Comparison of ENCODE assay signal across 1 cellular context in the genomic region with DNA sequence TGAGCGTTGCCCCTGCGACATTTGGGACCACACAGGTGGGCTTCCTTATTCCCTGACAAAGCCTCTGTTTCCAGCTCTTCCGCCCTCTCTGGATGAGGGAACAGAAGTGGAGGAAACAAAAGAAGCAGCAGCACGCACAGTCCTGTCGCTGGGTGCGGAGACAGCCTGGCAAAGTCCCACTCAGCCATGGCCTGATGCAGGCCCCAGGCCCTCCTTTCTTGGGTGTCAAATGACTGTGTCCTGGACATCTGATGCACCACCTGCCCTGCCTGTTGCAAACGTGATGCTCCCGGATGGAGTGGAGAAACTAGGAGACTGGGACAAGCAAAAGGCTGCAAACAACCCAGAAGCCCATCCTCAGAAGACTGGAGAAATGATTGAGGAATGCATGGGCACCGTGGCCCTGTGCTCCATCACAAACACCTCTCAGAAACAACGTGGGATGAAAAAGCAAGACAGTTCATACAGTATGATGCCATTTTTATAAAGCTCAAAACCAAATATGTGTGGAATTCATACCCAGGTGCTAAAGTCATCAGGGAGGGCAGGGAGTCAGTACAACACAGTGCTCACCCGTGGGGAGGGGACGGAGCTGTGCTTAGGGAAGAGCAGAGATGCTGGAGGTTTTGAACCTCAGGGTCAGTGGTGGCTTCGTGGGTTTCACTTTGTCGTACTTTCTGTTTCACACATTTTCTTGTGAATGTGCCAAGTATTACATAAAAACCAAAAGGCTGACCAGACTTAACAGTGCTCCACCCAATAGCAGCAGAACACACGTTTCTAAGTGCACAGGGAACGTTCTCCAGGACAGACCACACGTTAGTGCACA.
TF ChIP-seq lines count a peak whose summit lies in the region.

No MANE protein-coding gene starts in this region.

TF ChIP-seq in HCT116, 20 proteins besides CTCF, POLR2A, EP300 and RAD21 (continued from another document):
- TF ChIP-seq ELF1 (IDR thresholded peaks at IDR 0.05; ENCODE audit: borderline replicate concordance, low read depth) (no peak), JUND (IDR thresholded peaks at IDR 0.05) (0 out of 2 replicates have a peak, but pooled peaks have one; percentile 10), FOSL1 (IDR thresholded peaks at IDR 0.05; ENCODE audit: low read depth) (no peak)
